In the genomic region with DNA sequence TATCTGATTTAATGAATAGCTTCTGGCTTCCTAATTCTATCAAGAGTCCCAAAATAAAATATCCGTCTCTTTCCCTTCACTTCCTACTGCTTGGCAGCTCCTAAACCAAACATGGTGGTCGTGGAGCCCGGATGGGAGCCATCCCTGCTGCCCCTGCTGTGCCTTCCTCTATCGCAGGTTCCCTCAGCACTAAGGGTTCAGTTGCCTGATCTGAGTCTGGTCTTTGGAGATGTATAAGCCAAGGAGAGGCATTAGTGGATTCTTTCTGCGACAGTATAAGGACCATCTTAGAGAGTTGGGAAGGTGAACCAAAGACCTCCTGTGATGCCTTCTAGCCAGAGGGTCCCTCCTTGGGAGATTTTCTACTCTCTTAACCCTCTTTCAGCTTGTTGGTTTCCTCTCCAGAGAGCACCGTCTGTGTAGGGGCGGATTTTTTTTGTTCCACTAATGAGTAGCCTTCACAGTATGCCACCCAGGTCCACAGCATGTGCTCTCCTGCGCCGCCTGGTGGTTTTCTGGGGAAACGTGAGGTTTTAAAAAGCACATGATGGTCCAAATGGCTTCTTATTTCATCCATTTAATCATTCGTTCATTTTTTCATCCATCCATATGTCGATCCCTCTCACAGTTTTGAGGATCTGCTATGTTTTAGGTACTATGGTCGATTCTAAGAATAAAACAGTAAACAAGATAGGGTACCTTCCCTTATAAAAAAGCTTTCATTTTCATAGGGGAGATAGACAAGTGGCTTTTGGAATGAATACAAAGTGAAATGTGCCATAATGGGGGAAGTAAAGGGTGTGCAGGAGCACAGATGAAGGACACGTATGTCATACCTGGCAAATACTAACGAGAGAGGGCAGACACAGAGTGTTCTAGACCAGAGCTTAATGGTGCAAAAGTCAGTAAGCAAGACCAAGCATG, we compare ENCODE assay signal across 8 cellular contexts.
DNase-seq lines count a peak whose midpoint lies in the region; ATAC-seq and TF ChIP-seq lines count a peak whose summit lies in the region.

No MANE protein-coding gene starts in this region.

- ATAC-seq in mucosa of descending colon = peak; percentile 80
- ATAC-seq in HG02852 (IDR thresholded peaks at IDR 0.05; ENCODE audit: unreplicated experiment) = no peak

- H3K4me3 Mint-ChIP-seq in activated CD4-positive, alpha-beta T cell treated with anti-CD3 and anti-CD28 coated beads, Interleukin-2, amount 10 ng/mL, durations not matched to agents 7 days and 5 days = no peak overlapping the region

- TF ChIP-seq POLR2A in erythroblast (IDR thresholded peaks at IDR 0.05; ENCODE audit: low read length) = no peak
- no peak for TF ChIP-seq POLR2A in suprapubic skin (IDR thresholded peaks at IDR 0.05)

- peaks cover 4% of the 10 kb centered on the region for H3K27me3 ChIP-seq in suprapubic skin

- H3K27me3 Mint-ChIP-seq in activated CD4-positive, alpha-beta T cell treated with anti-CD3 and anti-CD28 coated beads, Interleukin-2, amount 10 ng/mL, durations not matched to agents 7 days and 5 days = peaks cover 5% of the 10 kb centered on the region

- WGBS in suprapubic skin = 28% methylated on average over 15 of the region's 15 CpGs

- intact Hi-C loops in mucosa of descending colon (cut with DNase I, micrococcal nuclease) = loop anchor here (1.0 to 5.0 kb wide), 2 partner anchors 129 to 133 kb away; no protein-coding TSS in a partner anchor

- H3K9me3 ChIP-seq in mucosa of descending colon (no peaks in the 10 kb centered on the region), suprapubic skin (no peaks in the 10 kb centered on the region)

- H3K36me3 Mint-ChIP-seq in activated CD4-positive, alpha-beta T cell treated with anti-CD3 and anti-CD28 coated beads, Interleukin-2, amount 10 ng/mL, durations not matched to agents 7 days and 5 days (ENCODE audit: low read depth) = no peaks in the 10 kb centered on the region

- no peaks in the 10 kb centered on the region for H3K4me1 ChIP-seq in mucosa of descending colon (ENCODE audit: low read depth)
- no peaks in the 10 kb centered on the region for H3K4me1 ChIP-seq in suprapubic skin

- no peak for TF ChIP-seq EP300 in suprapubic skin (IDR thresholded peaks at IDR 0.05)

- H3K27ac ChIP-seq in suprapubic skin = no peak overlapping the region

- H3K4me1 Mint-ChIP-seq in activated CD4-positive, alpha-beta T cell treated with anti-CD3 and anti-CD28 coated beads, Interleukin-2, amount 10 ng/mL, durations not matched to agents 7 days and 5 days = no peaks in the 10 kb centered on the region

- DNase-seq in AML-193 (lab: John Stamatoyannopoulos, UW) = peak; percentile 20 to 25
- DNase-seq in GM20000 (ENCODE audit: low spot score) = peak; percentile 67
- peak; percentile 69 for DNase-seq in NCI-H2171 (lab: John Stamatoyannopoulos, UW)
- peak; percentile 63 for DNase-seq in activated CD4-positive, alpha-beta T cell treated with anti-CD3 and anti-CD28 coated beads, Interleukin-2, amount 10 ng/mL, durations not matched to agents 7 days and 5 days
- peak; percentile 63 to 80 for DNase-seq in erythroblast (lab: John Stamatoyannopoulos, UW)
- DNase-seq in mucosa of descending colon = peak in 2 of 3 donors; percentile 75 to 80
- DNase-seq in suprapubic skin (ENCODE audit: low spot score in 2 of 2) = no peak

- POLR2A ChIA-PET in activated CD4-positive, alpha-beta T cell treated with anti-CD3 and anti-CD28 coated beads, Interleukin-2, amount 10 ng/mL, durations not matched to agents 7 days and 5 days (lab: Charles Lee) = no interaction called here

- H3K27ac Mint-ChIP-seq in activated CD4-positive, alpha-beta T cell treated with anti-CD3 and anti-CD28 coated beads, Interleukin-2, amount 10 ng/mL, durations not matched to agents 7 days and 5 days = no peak overlapping the region

- H3K36me3 ChIP-seq in mucosa of descending colon (ENCODE audit: low read depth) (no peaks in the 10 kb centered on the region), suprapubic skin (no peaks in the 10 kb centered on the region)

- H3K4me3 ChIP-seq in mucosa of descending colon (no peak overlapping the region), suprapubic skin (no peak overlapping the region)

- no peaks in the 10 kb centered on the region for H3K9me3 Mint-ChIP-seq in activated CD4-positive, alpha-beta T cell treated with anti-CD3 and anti-CD28 coated beads, Interleukin-2, amount 10 ng/mL, durations not matched to agents 7 days and 5 days

- CTCF ChIA-PET in activated CD4-positive, alpha-beta T cell treated with anti-CD3 and anti-CD28 coated beads, Interleukin-2, amount 10 ng/mL, durations not matched to agents 7 days and 5 days (lab: Charles Lee) = interaction anchor here (1.0 to 1.8 kb wide), 3 partner anchors 25 to 135 kb away, joined by 3 to 5 read pairs (median 4); no protein-coding TSS in a partner anchor

- TF ChIP-seq CTCF in GM20000 (IDR thresholded peaks at IDR 0.05; ENCODE audit: extremely low read depth, missing control alignments) = peak; percentile 79
- peak; percentile 74 for TF ChIP-seq CTCF in mucosa of descending colon (IDR thresholded peaks at IDR 0.05)
- peak; percentile 68 to 81 for TF ChIP-seq CTCF in suprapubic skin (IDR thresholded peaks at IDR 0.05)

Comparison
In these comparisons a context has a peak if more than half of its experiments do, and no peak if none do; other contexts are left out.
1. DNase-seq: peak in AML-193 (2 of 2), GM20000 (single experiment), NCI-H2171 (single experiment), activated CD4-positive, alpha-beta T cell treated with anti-CD3 and anti-CD28 coated beads, Interleukin-2, amount 10 ng/mL, durations not matched to agents 7 days and 5 days (single experiment), erythroblast (2 of 2) and mucosa of descending colon (2 of 3); none in suprapubic skin (0 of 2).
2. Peak in every context shown above with its lines, with median percentiles within 50 percentile points of each other: CTCF ChIP-seq.